ENCODE assay signal across 18 cellular contexts in the genomic region with DNA sequence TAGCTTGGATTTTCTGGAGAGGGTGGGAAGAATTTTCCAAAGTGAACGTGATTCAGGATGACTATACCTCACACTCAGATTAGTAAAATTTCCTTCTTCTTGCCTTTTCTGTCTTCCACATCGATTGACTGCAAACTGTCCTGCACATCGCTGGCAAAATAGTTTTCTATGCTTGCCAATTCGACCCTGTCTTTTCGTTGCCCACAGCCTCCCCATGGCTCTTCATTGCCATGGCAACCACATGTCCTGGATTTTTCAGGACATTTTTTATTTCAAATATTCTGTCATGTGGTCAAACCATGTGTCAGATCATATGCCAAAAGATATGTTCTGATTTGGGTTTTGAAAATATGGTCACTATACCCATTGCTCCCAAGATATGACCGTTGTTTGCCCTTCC. TPM values are rescaled to one million over a fixed set of nuclear protein-coding genes. Genes with fewer than 3 reads are reported as not detected.
DNase-seq lines count a peak whose midpoint lies in the region; ATAC-seq, FAIRE-seq and TF ChIP-seq lines count a peak whose summit lies in the region.
"Had no signal": no experiment of that assay in that cellular context is flagged by ENCODE, and none has a peak within 500 bp of the region (broad histone marks: within the 10 kb centered on the region; RNA-seq: fewer than 3 reads in every experiment).

No MANE protein-coding gene starts in this region.

- H3K4me1 Mint-ChIP-seq in endodermal cell: peaks cover 59% of the 10 kb centered on the region

- DNase-seq in HTR-8/SVneo (ENCODE audit: insufficient read length, low spot score) (no peak), cerebellar nuclear complex (lab: John Stamatoyannopoulos, UW) (peak; percentile 36 to 49), endodermal cell (no peak), mesenchymal stem cell (no peak), gastrocnemius medialis (no peak), kidney tubule cell (ENCODE audit: low spot score) (no peak)
- DNase-seq: Calu3; CD4-positive, alpha-beta memory T cell; COR-L47; DMS53; DMS79 treated with DMSO at 0.1 percent for 48 hours; H9 had no signal

- no peak overlapping the region for H3K4me2 ChIP-seq in mesenchymal stem cell (ENCODE audit: low read length, poor library complexity, severe bottlenecking)

- H3K9me3 Mint-ChIP-seq in endodermal cell: no peaks in the 10 kb centered on the region
- H3K9me3 Mint-ChIP-seq: H9 had no signal

- TF ChIP-seq CTCF in endodermal cell (conservative IDR thresholded peaks at IDR 0.05) (no peak), gastrocnemius medialis (IDR thresholded peaks at IDR 0.05 in 4 of 5, conservative IDR thresholded peaks at IDR 0.05 in 1 of 5) (no peak)

- no peak overlapping the region for H2AFZ ChIP-seq in mesenchymal stem cell (ENCODE audit: low read depth, low read length)

- TF ChIP-seq POLR2A in gastrocnemius medialis (IDR thresholded peaks at IDR 0.05): no peak

- 51 to 83% methylated on average over 4 to 5 of the region's 6 CpGs for WGBS in endodermal cell (ENCODE audit: insufficient coverage in 1 of 2, insufficient read length in 1 of 2), 2 experiments
- 70% methylated on average over 5 of the region's 6 CpGs for WGBS in mesenchymal stem cell

- no peak overlapping the region for H4K91ac ChIP-seq in mesenchymal stem cell (ENCODE audit: low read length)

- no peak for ATAC-seq in gastrocnemius medialis
- ATAC-seq in GM18511 (IDR thresholded peaks at IDR 0.05; ENCODE audit: unreplicated experiment): no peak
- ATAC-seq: HCT116 had no signal

- peaks cover 30% of the 10 kb centered on the region for H3K4me1 ChIP-seq in endodermal cell (ENCODE audit: control insufficient read depth, insufficient read depth, low read length)
- no peaks in the 10 kb centered on the region for H3K4me1 ChIP-seq in mesenchymal stem cell (ENCODE audit: control insufficient read depth, insufficient read depth, low read depth, low read length)
- H3K4me1 ChIP-seq in gastrocnemius medialis: no peaks in the 10 kb centered on the region

- peak overlapping the region; percentile 75 for H3K4me3 ChIP-seq in endodermal cell (ENCODE audit: low read length)
- no peak overlapping the region for H3K4me3 ChIP-seq in mesenchymal stem cell (ENCODE audit: insufficient read depth in 1 of 2, low read depth in 1 of 2, low read length in 2 of 2)
- no peak overlapping the region for H3K4me3 ChIP-seq in gastrocnemius medialis

- H3K4ac ChIP-seq in mesenchymal stem cell (ENCODE audit: low read depth in 1 of 2, low read length in 2 of 2): no peak overlapping the region

- peak; percentile 60 for FAIRE-seq in HTR-8/SVneo (lab: Jason Lieb, UNC)
- FAIRE-seq: GM12892 had no signal

- peaks cover 7% of the 10 kb centered on the region for H3K27me3 Mint-ChIP-seq in endodermal cell (ENCODE audit: insufficient read depth)

- H3K23ac ChIP-seq in mesenchymal stem cell (ENCODE audit: low read length in 2 of 2): no peak overlapping the region

- no peaks in the 10 kb centered on the region for H3K79me1 ChIP-seq in mesenchymal stem cell (replicated peaks; ENCODE audit: low read length, poor library complexity, severe bottlenecking)

- in situ Hi-C loops in gastrocnemius medialis (cut with MboI; ENCODE audit: low sequenced_read_pairs in 4 of 4): no loop called here

- peak overlapping the region; percentile 36 for H3K4me3 Mint-ChIP-seq in endodermal cell
- H3K4me3 Mint-ChIP-seq: CD4-positive, alpha-beta memory T cell; H9 had no signal

- no peak overlapping the region for H2BK12ac ChIP-seq in mesenchymal stem cell (ENCODE audit: low read length in 2 of 2)

- H3K9me3 ChIP-seq in endodermal cell (ENCODE audit: control insufficient read depth, low read length) (no peaks in the 10 kb centered on the region), mesenchymal stem cell (ENCODE audit: control insufficient read depth, low read length) (no peaks in the 10 kb centered on the region), gastrocnemius medialis (no peaks in the 10 kb centered on the region)

- no peak overlapping the region for H3K14ac ChIP-seq in mesenchymal stem cell (ENCODE audit: low read length in 2 of 2)

- intact Hi-C loops in gastrocnemius medialis (cut with DNase I; ENCODE audit: low total_unique reads): no loop called here

- H3K27ac ChIP-seq in endodermal cell (ENCODE audit: low read depth, low read length) (no peak overlapping the region), mesenchymal stem cell (ENCODE audit: low read length, poor library complexity, severe bottlenecking) (no peak overlapping the region), gastrocnemius medialis (no peak overlapping the region)

- H2BK5ac ChIP-seq in mesenchymal stem cell (ENCODE audit: low read depth, low read length, poor library complexity, severe bottlenecking): no peak overlapping the region

- no peak overlapping the region for H3K27ac Mint-ChIP-seq in endodermal cell
- H3K27ac Mint-ChIP-seq: CD4-positive, alpha-beta memory T cell; H9 had no signal

- H4K8ac ChIP-seq in mesenchymal stem cell (ENCODE audit: low read length): no peak overlapping the region

- H3K36me3 ChIP-seq in endodermal cell (ENCODE audit: control insufficient read depth, insufficient read depth, low read length) (no peaks in the 10 kb centered on the region), mesenchymal stem cell (ENCODE audit: control insufficient read depth in 1 of 2, insufficient read depth in 2 of 2, low read depth in 1 of 2, low read length in 2 of 2) (no peaks in the 10 kb centered on the region), gastrocnemius medialis (no peaks in the 10 kb centered on the region)

- no peak overlapping the region for H3K9ac ChIP-seq in endodermal cell (ENCODE audit: extremely low read depth, low read length, poor library complexity, severe bottlenecking)
- H3K9ac ChIP-seq in mesenchymal stem cell (ENCODE audit: low read length): no peak overlapping the region

- H2BK120ac ChIP-seq in mesenchymal stem cell (ENCODE audit: low read depth, low read length): no peak overlapping the region

- no peaks in the 10 kb centered on the region for H3K27me3 ChIP-seq in endodermal cell (ENCODE audit: control insufficient read depth, insufficient read depth, low read length, poor library complexity, severe bottlenecking)
- peaks cover 0 to 13% of the 10 kb centered on the region in 2 experiments for H3K27me3 ChIP-seq in mesenchymal stem cell (ENCODE audit: control insufficient read depth in 1 of 2, insufficient read depth in 1 of 2, low read length in 2 of 2)
- no peaks in the 10 kb centered on the region for H3K27me3 ChIP-seq in gastrocnemius medialis

- H2AK5ac ChIP-seq in mesenchymal stem cell (ENCODE audit: low read length, severe bottlenecking): no peak overlapping the region

- H3K36me3 Mint-ChIP-seq in endodermal cell (ENCODE audit: low read depth): no peaks in the 10 kb centered on the region
- H3K36me3 Mint-ChIP-seq: CD4-positive, alpha-beta memory T cell had no signal

- no peak overlapping the region for H3K18ac ChIP-seq in mesenchymal stem cell (ENCODE audit: low read depth in 1 of 2, low read length in 2 of 2)

- no peak overlapping the region for H2BK15ac ChIP-seq in mesenchymal stem cell (ENCODE audit: low read depth, poor library complexity, severe bottlenecking)

RNA-seq across cellular contexts. Expression of gene OTX2, which starts 46.9 kb away (rescaled TPM):
- total RNA-seq in endodermal cell (100 to 1,000 TPM; 321 to 348 TPM), gastrocnemius medialis (not detected)
- polyA plus RNA-seq in endodermal cell (2013, experiment 1 of 2): 103 TPM
- polyA plus RNA-seq in endodermal cell (2013, experiment 2 of 2): 110 TPM
- polyA plus RNA-seq in mesenchymal stem cell (2013, experiment 1 of 2): not detected
- polyA plus RNA-seq in mesenchymal stem cell (2013, experiment 2 of 2): not detected
- total RNA-seq: A172; Calu3; CD4-positive, alpha-beta memory T cell; H4 had no signal
- polyA plus RNA-seq: BJ; CD4-positive, alpha-beta memory T cell had no signal

Comparison
In these comparisons a context has a peak if more than half of its experiments do, and no peak if none do; other contexts are left out.
1. DNase-seq: peak in cerebellar nuclear complex (2 of 2); none in HTR-8/SVneo (single experiment), endodermal cell (single experiment), mesenchymal stem cell (single experiment), gastrocnemius medialis (0 of 2) and kidney tubule cell (single experiment).
2. RNA of gene OTX2, which starts 46.9 kb away (total RNA-seq): 321 to 348 TPM in endodermal cell; not detected in gastrocnemius medialis; every median in the first group is over 100 times any median in the second.